In genomic region chr11:27524155-27524554, GRCh38 we compare ENCODE assay signal across 10 cellular contexts. TPM values are rescaled to one million over a fixed set of nuclear protein-coding genes. Genes with fewer than 3 reads are reported as not detected.
DNase-seq lines count a peak whose midpoint lies in the region; FAIRE-seq and TF ChIP-seq lines count a peak whose summit lies in the region.
"Had no signal": no experiment of that assay in that cellular context is flagged by ENCODE, and none has a peak within 500 bp of the region (broad histone marks: within the 10 kb centered on the region; RNA-seq: fewer than 3 reads in every experiment).

No MANE protein-coding gene starts in this region.

- DNase-seq in GM04503 (ENCODE audit: low read depth), result peak; percentile 22
- peak; percentile 83 for DNase-seq in M059J (ENCODE audit: low read depth)
- DNase-seq in brain microvascular endothelial cell, result peak; percentile 60
- DNase-seq in myocyte (ENCODE audit: low read depth), result peak; percentile 44
- DNase-seq in GM10266 (ENCODE audit: extremely low spot score), result no peak
- no peak for DNase-seq in activated gamma-delta T cell treated with Interleukin-2 at 50 U/mL for 16 hours
- no peak for DNase-seq in GM12892 (ENCODE audit: insufficient read length)
- DNase-seq: H7; Right ventricle myocardium superior; stimulated activated naive CD4-positive, alpha-beta T cell treated with Interleukin-2 at 50 U/mL for 16 hours had no signal

- no peak overlapping the region for H3K4me3 ChIP-seq in brain microvascular endothelial cell (ENCODE audit: low read depth, low read length)

- H3K36me3 ChIP-seq in brain microvascular endothelial cell (replicated peaks), result no peaks in the 10 kb centered on the region

- H3K27me3 ChIP-seq in brain microvascular endothelial cell (replicated peaks), result no peaks in the 10 kb centered on the region

- H3K27ac ChIP-seq in brain microvascular endothelial cell, result no peak overlapping the region

- no peak for TF ChIP-seq POLR2A in GM12892 (IDR thresholded peaks at IDR 0.05; ENCODE audit: low read depth, low read length)

- TF ChIP-seq CTCF in brain microvascular endothelial cell (IDR thresholded peaks at IDR 0.05; ENCODE audit: low read depth, low read length, missing control alignments), result peak; percentile 57
- no peak for TF ChIP-seq CTCF in GM10266 (IDR thresholded peaks at IDR 0.05; ENCODE audit: control insufficient read depth, insufficient read depth, low read depth, missing control alignments)

- FAIRE-seq in GM12892 (lab: Jason Lieb, UNC), result no peak

- in situ Hi-C loops in brain microvascular endothelial cell (cut with HindIII; ENCODE audit: low pct_ligation_motif_present, low sequenced_read_pairs), result no loop called here

RNA-seq across cellular contexts. Expression of gene LIN7C, which starts 17.6 kb away (rescaled TPM):
- 57.9 and 68.4 TPM in 2 replicates for total RNA-seq in M059J (2014; rRNA removed; shearing (Covaris generic))
- total RNA-seq in myocyte, result 30.8 and 53.0 TPM in 2 replicates
- polyA plus RNA-seq in myocyte (2012), result 5.6 TPM
- polyA plus RNA-seq in GM12892 (2012; ENCODE audit: missing spikeins), result 9.6 TPM

RNA-seq across cellular contexts. Expression of gene LGR4, which starts 51.6 kb away (rescaled TPM):
- 28.0 and 45.2 TPM in 2 replicates for total RNA-seq in M059J (2014; rRNA removed; shearing (Covaris generic))
- total RNA-seq in myocyte, result 17.3 and 17.7 TPM in 2 replicates
- polyA plus RNA-seq in myocyte (2012), result 6.6 TPM
- polyA plus RNA-seq in GM12892 (2012; ENCODE audit: missing spikeins), result 0.59 TPM

Comparison
In these comparisons a context has a peak if more than half of its experiments do, and no peak if none do; other contexts are left out.
1. DNase-seq: peak in GM04503 (single experiment), M059J (single experiment), brain microvascular endothelial cell (single experiment) and myocyte (single experiment); none in GM10266 (single experiment), activated gamma-delta T cell treated with Interleukin-2 at 50 U/mL for 16 hours (single experiment) and GM12892 (single experiment).